In the genomic region with DNA sequence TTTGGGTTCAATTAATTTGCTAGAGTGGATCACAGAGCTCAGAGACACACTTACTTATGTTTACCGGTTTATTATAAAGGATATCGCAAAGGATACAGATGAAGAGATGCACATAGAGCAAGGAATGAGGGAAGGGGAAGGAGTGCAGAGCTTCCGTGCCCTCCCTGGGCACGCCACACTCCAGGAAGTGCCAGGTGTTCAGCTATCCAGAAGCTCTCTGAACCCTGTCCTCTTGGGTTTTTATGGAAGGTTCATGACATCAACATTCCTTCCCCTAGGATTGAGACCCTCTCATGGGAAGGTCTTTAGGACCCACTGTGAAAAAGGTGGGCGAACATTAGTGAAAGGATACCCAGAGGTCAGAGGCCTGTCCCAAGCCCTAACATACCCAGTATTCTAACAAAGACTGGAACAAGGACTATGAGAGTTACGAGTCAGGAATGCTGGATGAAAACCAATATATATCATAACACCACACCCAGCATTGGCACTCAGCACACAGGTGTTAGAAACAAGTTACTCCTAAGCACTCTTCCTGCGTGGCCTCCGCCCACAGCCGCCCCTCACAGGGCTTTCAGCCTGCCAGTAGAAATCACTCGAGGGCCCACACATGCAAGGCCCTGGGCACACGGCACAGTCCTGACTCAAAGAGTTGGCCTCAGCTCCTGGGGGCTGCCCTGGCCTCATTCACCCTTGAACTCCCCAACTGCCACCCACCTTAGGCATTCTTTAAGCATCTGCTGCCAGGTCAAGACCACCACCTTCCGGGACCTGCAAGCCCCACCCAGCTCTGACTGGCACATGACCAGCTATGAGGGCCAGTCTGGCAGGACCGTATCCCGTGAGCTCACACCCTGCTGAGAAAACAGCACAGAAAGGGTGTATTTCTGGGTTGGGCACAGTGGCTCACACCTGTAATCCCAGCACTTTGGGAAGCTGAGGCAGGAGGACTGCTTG, we compare ENCODE assay signal across 28 cellular contexts. TPM values are rescaled to one million over a fixed set of nuclear protein-coding genes. Genes with fewer than 3 reads are reported as not detected.
DNase-seq lines count a peak whose midpoint lies in the region; ATAC-seq, FAIRE-seq and TF ChIP-seq lines count a peak whose summit lies in the region.
"Had no signal": no experiment of that assay in that cellular context is flagged by ENCODE, and none has a peak within 500 bp of the region (broad histone marks: within the 10 kb centered on the region; RNA-seq: fewer than 3 reads in every experiment).

No MANE protein-coding gene starts in this region.

- H3K14ac ChIP-seq in IMR-90 (replicated peaks; ENCODE audit: low read depth, low read length): no peak overlapping the region

- H2BK120ac ChIP-seq in IMR-90 (ENCODE audit: low read depth, low read length): no peak overlapping the region

- H4K20me1 ChIP-seq in IMR-90 (ENCODE audit: insufficient read depth, low read length) (peaks cover 2% of the 10 kb centered on the region; the same call in 1 of the 2 replicates), keratinocyte (ENCODE audit: control insufficient read depth, extremely low read depth, insufficient read depth, low read length) (no peaks in the 10 kb centered on the region)

- no peak for DNase-seq in IMR-90
- no peak for DNase-seq in RWPE2 (ENCODE audit: low spot score)
- DNase-seq in keratinocyte (ENCODE audit: low read depth, low spot score): no peak
- no peak for DNase-seq in stimulated activated naive B cell treated with anti-CD40 and anti-IgM and Interleukin-4, amounts not matched to agents 10 μg/mL and 1 μg/mL and 100 μg/mL, for 72 hours
- no peak for DNase-seq in glomerular visceral epithelial cell (ENCODE audit: extremely low spot score)
- no peak for DNase-seq in midbrain (lab: John Stamatoyannopoulos, UW)
- DNase-seq: activated CD4-positive, CD25-positive, alpha-beta regulatory T cell treated with anti-CD3 and anti-CD28 coated beads, Interleukin-2, amount 50 U/mL, for 72 hours; activated CD8-positive, alpha-beta T cell treated with anti-CD3 and anti-CD28 coated beads, Interleukin-2, amount 10 ng/mL, durations not matched to agents 7 days and 5 days; activated gamma-delta T cell treated with Interleukin-2 at 50 U/mL for 16 hours; activated T-cell treated with anti-CD3 and anti-CD28 coated beads, Interleukin-2, amount 50 U/mL, for 1 hour; Calu3; glutamatergic neuron; GOT3; NCI-H1105 treated with DMSO at 0.1 percent for 48 hours; NCI-H2029 treated with DMSO at 0.1 percent for 48 hours; NCI-H446 treated with DMSO at 0.1 percent for 48 hours; occipital lobe; stimulated activated CD4-positive, alpha-beta T cell treated with anti-CD3 and anti-CD28 coated beads, Interleukin-2, amount 100 ng/mL, for 48 hours; stimulated activated naive CD4-positive, alpha-beta T cell treated with Interleukin-2 at 50 U/mL for 16 hours had no signal

- intact Hi-C loops in IMR-90 (cut with micrococcal nuclease): no loop called here

- TF ChIP-seq CTCF in IMR-90 (conservative IDR thresholded peaks at IDR 0.05; ENCODE audit: low read depth, low read length) (no peak), RWPE2 (IDR thresholded peaks at IDR 0.05; ENCODE audit: poor library complexity, severe bottlenecking) (no peak), keratinocyte (optimal IDR thresholded peaks at IDR 0.05 in 1 of 3, IDR thresholded peaks at IDR 0.05 in 1 of 3, conservative IDR thresholded peaks at IDR 0.05 in 1 of 3; ENCODE audit: extremely low read depth in 1 of 3, insufficient read depth in 2 of 3, low read length in 3 of 3) (no peak)

- no peaks in the 10 kb centered on the region for H3K79me2 ChIP-seq in keratinocyte (ENCODE audit: control insufficient read depth, insufficient read depth, low read length)

- H3K23ac ChIP-seq in IMR-90 (ENCODE audit: low read depth, low read length): no peak overlapping the region

- H3K56ac ChIP-seq in IMR-90 (ENCODE audit: extremely low read depth, insufficient read depth, low read length): no peak overlapping the region

- in situ Hi-C loops in IMR-90 (cut with MboI; ENCODE audit: low sequenced_read_pairs): loop anchor here (10.0 kb wide), 1 partner anchor 227 kb away; no protein-coding TSS in a partner anchor

- no peaks in the 10 kb centered on the region for H3K4me1 ChIP-seq in IMR-90 (ENCODE audit: control insufficient read depth, insufficient read depth, low read length)
- peaks cover 9% of the 10 kb centered on the region for H3K4me1 ChIP-seq in RWPE2 (ENCODE audit: insufficient read depth, poor library complexity, severe bottlenecking)
- peaks cover 23% of the 10 kb centered on the region for H3K4me1 ChIP-seq in keratinocyte (ENCODE audit: control insufficient read depth, extremely low read depth, insufficient read depth, low read length)

- H3K4me3 ChIP-seq in IMR-90 (ENCODE audit: insufficient read depth, low read depth, low read length) (no peak overlapping the region), RWPE2 (ENCODE audit: severe bottlenecking) (no peak overlapping the region), keratinocyte (ENCODE audit: control insufficient read depth in 2 of 3, extremely low read depth in 1 of 3, insufficient read depth in 2 of 3, low read depth in 1 of 3, low read length in 3 of 3) (no peak overlapping the region)
- H3K4me3 ChIP-seq: adrenal gland, smooth muscle cell, thoracic aorta had no signal

- no peak overlapping the region for H2AK5ac ChIP-seq in IMR-90 (ENCODE audit: low read depth, low read length)

- peaks cover 15 to 23% of the 10 kb centered on the region in 2 donors for H3K4me1 Mint-ChIP-seq in stimulated activated naive B cell treated with anti-CD40 and anti-IgM and Interleukin-4, amounts not matched to agents 10 μg/mL and 1 μg/mL and 100 μg/mL, for 72 hours

- H3K9ac ChIP-seq in IMR-90 (ENCODE audit: low read depth, low read length) (no peak overlapping the region), keratinocyte (ENCODE audit: control insufficient read depth, extremely low read depth, insufficient read depth, low read length) (no peak overlapping the region)

- H3K18ac ChIP-seq in IMR-90 (ENCODE audit: low read depth, low read length): no peak overlapping the region

- no peak overlapping the region for H2AK9ac ChIP-seq in IMR-90 (replicated peaks; ENCODE audit: low read depth, low read length, poor library complexity)

- H3K36me3 Mint-ChIP-seq in stimulated activated naive B cell treated with anti-CD40 and anti-IgM and Interleukin-4, amounts not matched to agents 10 μg/mL and 1 μg/mL and 100 μg/mL, for 72 hours: peaks cover 27 to 30% of the 10 kb centered on the region in 2 donors

- H4K8ac ChIP-seq in IMR-90 (ENCODE audit: low read depth in 2 of 2, low read length in 2 of 2): no peak overlapping the region

- TF ChIP-seq RAD21 in IMR-90 (IDR thresholded peaks at IDR 0.05; ENCODE audit: low read length): no peak

- H3K79me1 ChIP-seq in IMR-90 (ENCODE audit: low read depth in 1 of 2, low read length in 2 of 2): peaks cover 7 to 14% of the 10 kb centered on the region in 2 experiments

- POLR2A ChIA-PET in IMR-90 (lab: Charles Lee; ENCODE audit: unreplicated experiment): interaction anchor here (0.5 kb wide), 1 partner anchor 23 kb away, joined by 5 read pairs; no protein-coding TSS in a partner anchor

- H3K27me3 ChIP-seq in IMR-90 (ENCODE audit: control insufficient read depth, insufficient read depth, low read length) (no peaks in the 10 kb centered on the region), RWPE2 (ENCODE audit: insufficient read depth, poor library complexity, severe bottlenecking) (no peaks in the 10 kb centered on the region), keratinocyte (ENCODE audit: control insufficient read depth, extremely low read depth, insufficient read depth, low read length) (no peaks in the 10 kb centered on the region)
- H3K27me3 ChIP-seq: adrenal gland had no signal

- no peak overlapping the region for H3K27ac ChIP-seq in IMR-90 (ENCODE audit: insufficient read depth, low read length)
- H3K27ac ChIP-seq in RWPE2 (ENCODE audit: poor library complexity, severe bottlenecking): peak overlapping the region; percentile 25
- H3K27ac ChIP-seq in keratinocyte (ENCODE audit: control insufficient read depth, insufficient read depth, low read length): peak overlapping the region; percentile 35
- H3K27ac ChIP-seq: adrenal gland, C4-2B, thoracic aorta had no signal

- no peak for ATAC-seq in IMR-90 (ENCODE audit: low read depth)
- peak; percentile 67 for ATAC-seq in RWPE2 (ENCODE audit: low read depth)
- no peak for ATAC-seq in stimulated activated naive B cell treated with anti-CD40 and anti-IgM and Interleukin-4, amounts not matched to agents 10 μg/mL and 1 μg/mL and 100 μg/mL, for 72 hours (replicated peaks)
- no peak for ATAC-seq in HG02840 (IDR thresholded peaks at IDR 0.05; ENCODE audit: low FRiP score, unreplicated experiment)
- ATAC-seq: activated CD8-positive, alpha-beta T cell treated with anti-CD3 and anti-CD28 coated beads, Interleukin-2, amount 10 ng/mL, durations not matched to agents 7 days and 5 days had no signal

- no peak overlapping the region for H2BK20ac ChIP-seq in IMR-90 (ENCODE audit: low read depth, low read length)

- dilution Hi-C loops in IMR-90 (cut with HindIII; ENCODE audit: low sequenced_read_pairs, unreplicated experiment) (no loop called here), keratinocyte (cut with MboI; ENCODE audit: extremely low pct_ligation_motif_present, low sequenced_read_pairs) (no loop called here)

- H3K9me3 ChIP-seq in IMR-90 (ENCODE audit: control insufficient read depth, insufficient read depth, low read length) (no peaks in the 10 kb centered on the region), RWPE2 (ENCODE audit: severe bottlenecking) (no peaks in the 10 kb centered on the region), keratinocyte (ENCODE audit: control insufficient read depth, low read depth, low read length) (no peaks in the 10 kb centered on the region)
- H3K9me3 ChIP-seq: adrenal gland, thoracic aorta had no signal

- CTCF ChIA-PET in IMR-90 (lab: Yijun Ruan, JAX): no interaction called here

- H3K4ac ChIP-seq in IMR-90 (ENCODE audit: low read depth, low read length): no peak overlapping the region

- no peaks in the 10 kb centered on the region for H3K27me3 Mint-ChIP-seq in stimulated activated naive B cell treated with anti-CD40 and anti-IgM and Interleukin-4, amounts not matched to agents 10 μg/mL and 1 μg/mL and 100 μg/mL, for 72 hours

- no peak overlapping the region for H4K5ac ChIP-seq in IMR-90 (ENCODE audit: low read depth, low read length)

- 93% methylated on average over 7 of the region's 14 CpGs; no CpG with 5 or more reads in 1 of the 2 experiments for WGBS in IMR-90 (ENCODE audit: extremely low coverage in 2 of 2, insufficient read length in 1 of 2), 2 experiments

- FAIRE-seq in keratinocyte (lab: Jason Lieb, UNC): peak; percentile 74
- FAIRE-seq: GM12891, RCC 7860, TTC549 had no signal

- H4K91ac ChIP-seq in IMR-90 (ENCODE audit: insufficient read depth, low read depth, low read length): no peak overlapping the region

- H3K27ac Mint-ChIP-seq in stimulated activated naive B cell treated with anti-CD40 and anti-IgM and Interleukin-4, amounts not matched to agents 10 μg/mL and 1 μg/mL and 100 μg/mL, for 72 hours: peak overlapping the region; percentile 44
- H3K27ac Mint-ChIP-seq: activated CD8-positive, alpha-beta T cell treated with anti-CD3 and anti-CD28 coated beads, Interleukin-2, amount 10 ng/mL, durations not matched to agents 7 days and 5 days; brain had no signal

- H2AFZ ChIP-seq in IMR-90 (replicated peaks; ENCODE audit: low read length, poor library complexity) (peak overlapping the region; percentile 24), keratinocyte (ENCODE audit: control insufficient read depth, low read length) (peak overlapping the region; percentile 18)

- no peak overlapping the region for H3K4me3 Mint-ChIP-seq in stimulated activated naive B cell treated with anti-CD40 and anti-IgM and Interleukin-4, amounts not matched to agents 10 μg/mL and 1 μg/mL and 100 μg/mL, for 72 hours
- H3K4me3 Mint-ChIP-seq: activated CD8-positive, alpha-beta T cell treated with anti-CD3 and anti-CD28 coated beads, Interleukin-2, amount 10 ng/mL, durations not matched to agents 7 days and 5 days; brain had no signal

- no peak overlapping the region for H2BK5ac ChIP-seq in IMR-90 (ENCODE audit: low read depth, low read length, poor library complexity, severe bottlenecking)

- H3K9me3 Mint-ChIP-seq in stimulated activated naive B cell treated with anti-CD40 and anti-IgM and Interleukin-4, amounts not matched to agents 10 μg/mL and 1 μg/mL and 100 μg/mL, for 72 hours: no peaks in the 10 kb centered on the region

- peaks cover 10% of the 10 kb centered on the region for H3K36me3 ChIP-seq in IMR-90 (ENCODE audit: control insufficient read depth, insufficient read depth, low read length)
- no peaks in the 10 kb centered on the region for H3K36me3 ChIP-seq in RWPE2 (ENCODE audit: low read depth)
- H3K36me3 ChIP-seq in keratinocyte (ENCODE audit: control insufficient read depth in 2 of 2, extremely low read depth in 1 of 2, insufficient read depth in 2 of 2, low read length in 2 of 2): peaks cover 0 to 2% of the 10 kb centered on the region in 2 experiments
- H3K36me3 ChIP-seq: thoracic aorta had no signal

- no peak overlapping the region for H2BK15ac ChIP-seq in IMR-90 (ENCODE audit: low read depth, low read length)

- H3K9me1 ChIP-seq in IMR-90 (ENCODE audit: insufficient read depth, low read length) (peaks cover 6% of the 10 kb centered on the region), keratinocyte (ENCODE audit: control insufficient read depth, extremely low read depth, insufficient read depth, low read length) (no peaks in the 10 kb centered on the region)

- no peak for TF ChIP-seq POLR2A in IMR-90 (IDR thresholded peaks at IDR 0.05; ENCODE audit: low read depth, low read length)

- BruUV-seq in IMR-90 (replicated peaks; lab: Mats Ljungman, UMichigan): no TSS peak

- H3K4me2 ChIP-seq in IMR-90 (ENCODE audit: low read depth, low read length) (no peak overlapping the region), keratinocyte (ENCODE audit: control insufficient read depth, extremely low read depth, insufficient read depth, low read depth, low read length) (peak overlapping the region; percentile 35)
- H3K4me2 ChIP-seq: smooth muscle cell had no signal

RNA-seq across cellular contexts. Expression of gene AIFM2, which starts 5.6 kb away (rescaled TPM):
- total RNA-seq in IMR-90 (2012; rRNA removed): 1.7 and 2.0 TPM in 2 replicates
- polyA plus RNA-seq in IMR-90 (2012; rRNA removed) (4.5 and 4.6 TPM in 2 replicates), keratinocyte (1.3 to 2.4 TPM (median 1.8 TPM) in 3 replicates)
- polyA plus RNA-seq in IMR-90 (2012; cell fraction: cytosol; rRNA removed): 3.6 and 5.9 TPM in 2 replicates
- 6.3 and 6.9 TPM in 2 replicates for polyA plus RNA-seq in IMR-90 (2012; cell fraction: nucleus; rRNA removed; ENCODE audit: low replicate concordance)
- 0.91 TPM for polyA plus RNA-seq in keratinocyte (2011; ENCODE audit: low read depth)
- 1.0 and 1.2 TPM in 2 replicates for polyA plus RNA-seq in keratinocyte (2011; cell fraction: cytosol; rRNA removed)
- 2.1 and 2.3 TPM in 2 replicates for polyA plus RNA-seq in keratinocyte (2011; cell fraction: nucleus; rRNA removed)
- 1.8 and 2.5 TPM in 2 replicates for polyA plus RNA-seq in keratinocyte (2012; ENCODE audit: low replicate concordance)
- polyA minus RNA-seq in keratinocyte: 1.4 to 3.7 TPM (median 2.8 TPM) in 3 replicates
- polyA minus RNA-seq in keratinocyte (2011; cell fraction: cytosol; rRNA and poly(A)+ RNA removed): 2.3 TPM
- polyA minus RNA-seq in keratinocyte (2011; cell fraction: nucleus; rRNA and poly(A)+ RNA removed): 0.84 and 1.6 TPM in 2 replicates

RNA-seq across cellular contexts. Expression of gene TYSND1, which starts 8.3 kb away (rescaled TPM):
- total RNA-seq in IMR-90 (2012; rRNA removed): 2.8 and 2.9 TPM in 2 replicates
- 4.1 and 4.6 TPM in 2 replicates for polyA plus RNA-seq in IMR-90 (2012; rRNA removed)
- 4.0 and 5.5 TPM in 2 replicates for polyA plus RNA-seq in IMR-90 (2012; cell fraction: cytosol; rRNA removed)
- polyA plus RNA-seq in IMR-90 (2012; cell fraction: nucleus; rRNA removed; ENCODE audit: low replicate concordance): 12.4 and 20.6 TPM in 2 replicates
- polyA plus RNA-seq in keratinocyte: 9.6 to 15.2 TPM (median 9.9 TPM) in 3 replicates
- polyA plus RNA-seq in keratinocyte (2011; ENCODE audit: low read depth): 4.3 TPM
- polyA plus RNA-seq in keratinocyte (2011; cell fraction: cytosol; rRNA removed): 7.7 and 11.8 TPM in 2 replicates
- 29.4 and 40.3 TPM in 2 replicates for polyA plus RNA-seq in keratinocyte (2011; cell fraction: nucleus; rRNA removed)
- polyA plus RNA-seq in keratinocyte (2012; ENCODE audit: low replicate concordance): 12.7 and 18.5 TPM in 2 replicates
- 8.4 to 11.4 TPM (median 9.6 TPM) in 3 replicates for polyA minus RNA-seq in keratinocyte
- 14.0 TPM for polyA minus RNA-seq in keratinocyte (2011; cell fraction: cytosol; rRNA and poly(A)+ RNA removed)
- polyA minus RNA-seq in keratinocyte (2011; cell fraction: nucleus; rRNA and poly(A)+ RNA removed): 13.3 and 15.0 TPM in 2 replicates

RNA-seq across cellular contexts. Expression of gene SAR1A, which starts 32.1 kb away (rescaled TPM):
- 161 and 272 TPM in 2 replicates for total RNA-seq in IMR-90 (2012; rRNA removed)
- polyA plus RNA-seq in IMR-90 (2012; rRNA removed): 45.8 and 56.9 TPM in 2 replicates
- polyA plus RNA-seq in IMR-90 (2012; cell fraction: cytosol; rRNA removed): 11.8 and 25.4 TPM in 2 replicates
- polyA plus RNA-seq in IMR-90 (2012; cell fraction: nucleus; rRNA removed; ENCODE audit: low replicate concordance): 11.6 and 90.2 TPM in 2 replicates
- 71.4 to 109 TPM (median 80.2 TPM) in 3 replicates for polyA plus RNA-seq in keratinocyte
- 42.1 TPM for polyA plus RNA-seq in keratinocyte (2011; ENCODE audit: low read depth)
- 44.9 and 71.5 TPM in 2 replicates for polyA plus RNA-seq in keratinocyte (2011; cell fraction: cytosol; rRNA removed)
- 56.6 and 70.5 TPM in 2 replicates for polyA plus RNA-seq in keratinocyte (2011; cell fraction: nucleus; rRNA removed)
- polyA plus RNA-seq in keratinocyte (2012; ENCODE audit: low replicate concordance): 51.8 and 76.0 TPM in 2 replicates
- 77.5 to 146 TPM (median 102 TPM) in 3 replicates for polyA minus RNA-seq in keratinocyte
- 95.0 TPM for polyA minus RNA-seq in keratinocyte (2011; cell fraction: cytosol; rRNA and poly(A)+ RNA removed)
- polyA minus RNA-seq in keratinocyte (2011; cell fraction: nucleus; rRNA and poly(A)+ RNA removed): 45.6 and 96.0 TPM in 2 replicates
